ENCODE assay signal across 9 cellular contexts in the genomic region with DNA sequence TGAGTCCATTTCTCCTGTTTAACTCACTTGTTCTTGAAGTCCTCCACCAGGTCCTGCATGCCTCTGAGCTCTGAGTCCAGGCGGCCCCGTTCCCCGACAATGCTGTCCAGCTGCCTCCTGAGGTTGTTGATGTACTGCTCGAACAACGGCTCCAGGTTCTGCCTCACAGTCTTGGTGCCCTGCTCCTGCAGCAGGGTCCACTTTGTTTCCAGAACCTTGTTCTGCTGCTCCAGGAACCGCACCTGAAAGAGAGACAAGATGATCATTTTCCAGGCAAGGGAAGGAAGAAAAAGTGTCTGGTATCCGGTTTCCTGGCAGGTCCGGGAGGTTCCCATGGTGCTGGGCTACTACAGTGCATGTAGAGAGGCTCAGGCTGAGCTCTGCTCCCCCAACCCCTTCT. TPM values are rescaled to one million over a fixed set of nuclear protein-coding genes. Genes with fewer than 3 reads are reported as not detected.
"Had no signal": no experiment of that assay in that cellular context is flagged by ENCODE, and none has a peak within 500 bp of the region (broad histone marks: within the 10 kb centered on the region; RNA-seq: fewer than 3 reads in every experiment).

No MANE protein-coding gene starts in this region.

RNA-seq across cellular contexts. Expression of a gene that starts 1.6 kb away (rescaled TPM):
- total RNA-seq: K562, M059J, NCI-H460, RPMI7951, SJCRH30, SK-MEL-5 had no signal

RNA-seq across cellular contexts. Expression of a gene that starts 17.9 kb away (rescaled TPM):
- total RNA-seq: K562, M059J, NCI-H460, OCI-LY7, PC-9, Right ventricle myocardium inferior, RPMI7951, SJCRH30, SK-MEL-5 had no signal
- polyA plus RNA-seq: K562 had no signal

RNA-seq across cellular contexts. Expression of a gene that starts 28.7 kb away (rescaled TPM):
- total RNA-seq: K562, M059J, NCI-H460, RPMI7951, SJCRH30, SK-MEL-5 had no signal

RNA-seq across cellular contexts. Expression of a gene that starts 39.5 kb away (rescaled TPM):
- total RNA-seq: K562, M059J, NCI-H460, OCI-LY7, Right ventricle myocardium inferior, RPMI7951, SJCRH30, SK-MEL-5 had no signal
- polyA plus RNA-seq: K562 had no signal

RNA-seq across cellular contexts. Expression of a gene that starts 57.3 kb away (rescaled TPM):
- total RNA-seq: K562, NCI-H460, OCI-LY7, PC-9, Right ventricle myocardium inferior, RPMI7951, SJCRH30, SK-MEL-5 had no signal
- polyA plus RNA-seq: K562 had no signal
